ENCODE assay signal across 1 cellular context in the genomic region with DNA sequence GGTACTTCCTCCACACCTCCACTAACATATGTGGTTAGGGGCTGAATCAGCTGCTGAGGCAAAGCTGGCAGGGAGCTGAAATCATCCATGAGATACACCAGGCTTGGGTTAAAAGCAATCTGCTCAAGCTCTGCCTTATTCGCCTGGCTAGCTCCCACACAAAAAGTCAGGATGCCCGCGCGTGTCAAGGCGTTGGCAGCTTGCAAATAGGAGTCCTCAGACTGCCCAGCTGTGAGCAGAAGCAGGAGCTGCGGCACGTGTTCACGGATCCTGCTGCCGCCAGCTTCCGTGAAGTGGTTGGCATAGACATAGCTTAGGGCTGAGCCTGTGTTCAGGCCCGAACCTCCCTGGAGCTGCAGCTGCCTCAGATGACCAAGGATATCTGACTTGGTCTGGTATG.
TF ChIP-seq lines count a peak whose summit lies in the region.

No MANE protein-coding gene starts in this region.

TF ChIP-seq in HEK293T, 16 proteins besides CTCF, POLR2A, EP300 and RAD21:
- no peak for TF ChIP-seq SP1 (IDR thresholded peaks at IDR 0.05)
- no peak for TF ChIP-seq NFRKB (IDR thresholded peaks at IDR 0.05)
- no peak for TF ChIP-seq BHLHE40 (IDR thresholded peaks at IDR 0.05; ENCODE audit: borderline replicate concordance)
- no peak for TF ChIP-seq ZNF384 (IDR thresholded peaks at IDR 0.05)
- TF ChIP-seq FOXK2 (IDR thresholded peaks at IDR 0.05): no peak
- TF ChIP-seq FOXM1 (IDR thresholded peaks at IDR 0.05; ENCODE audit: borderline replicate concordance): no peak
- TF ChIP-seq TARDBP (IDR thresholded peaks at IDR 0.05): no peak
- no peak for TF ChIP-seq SUZ12 (IDR thresholded peaks at IDR 0.05)
- no peak for TF ChIP-seq ELF4 (IDR thresholded peaks at IDR 0.05)
- no peak for TF ChIP-seq L3MBTL2 (conservative IDR thresholded peaks at IDR 0.05)
- TF ChIP-seq, protein P1, sequence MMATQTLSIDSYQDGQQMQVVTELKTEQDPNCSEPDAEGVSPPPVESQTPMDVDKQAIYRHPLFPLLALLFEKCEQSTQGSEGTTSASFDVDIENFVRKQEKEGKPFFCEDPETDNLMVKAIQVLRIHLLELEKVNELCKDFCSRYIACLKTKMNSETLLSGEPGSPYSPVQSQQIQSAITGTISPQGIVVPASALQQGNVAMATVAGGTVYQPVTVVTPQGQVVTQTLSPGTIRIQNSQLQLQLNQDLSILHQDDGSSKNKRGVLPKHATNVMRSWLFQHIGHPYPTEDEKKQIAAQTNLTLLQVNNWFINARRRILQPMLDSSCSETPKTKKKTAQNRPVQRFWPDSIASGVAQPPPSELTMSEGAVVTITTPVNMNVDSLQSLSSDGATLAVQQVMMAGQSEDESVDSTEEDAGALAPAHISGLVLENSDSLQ (IDR thresholded peaks at IDR 0.05): no peak
- no peak for TF ChIP-seq ARNT (IDR thresholded peaks at IDR 0.05)
- no peak for TF ChIP-seq FOXA1 (IDR thresholded peaks at IDR 0.05)
- TF ChIP-seq HDGF (IDR thresholded peaks at IDR 0.05; ENCODE audit: borderline replicate concordance): no peak
- no peak for TF ChIP-seq LEF1 (IDR thresholded peaks at IDR 0.05; ENCODE audit: borderline replicate concordance)
- no peak for TF ChIP-seq CTBP1 (IDR thresholded peaks at IDR 0.05; ENCODE audit: borderline replicate concordance)
